ENCODE assay signal across 9 cellular contexts in genomic region chr7:832968-833424, GRCh38. TPM values are rescaled to one million over a fixed set of nuclear protein-coding genes. Genes with fewer than 3 reads are reported as not detected.
DNase-seq lines count a peak whose midpoint lies in the region; ATAC-seq and TF ChIP-seq lines count a peak whose summit lies in the region.
"Had no signal": no experiment of that assay in that cellular context is flagged by ENCODE, and none has a peak within 500 bp of the region (broad histone marks: within the 10 kb centered on the region; RNA-seq: fewer than 3 reads in every experiment).

No MANE protein-coding gene starts in this region.

- peak overlapping the region; percentile 82 for H3K4me3 Mint-ChIP-seq in T-helper 2 cell treated with Interferon-gamma antibody and Interleukin-4, amounts not matched to agents 5 μg/mL and 100 μg/mL, for 36 hours

- no peaks in the 10 kb centered on the region for H3K27me3 ChIP-seq in adrenal gland
- H3K27me3 ChIP-seq in left lung, result no peaks in the 10 kb centered on the region
- no peaks in the 10 kb centered on the region for H3K27me3 ChIP-seq in subcutaneous abdominal adipose tissue (ENCODE audit: control insufficient read depth in 5 of 5, insufficient read depth in 4 of 5, low read length in 5 of 5)

- H3K9ac ChIP-seq in subcutaneous abdominal adipose tissue (ENCODE audit: low read length in 5 of 5), result no peak overlapping the region

- H3K4me3 ChIP-seq in adrenal gland, result no peak overlapping the region
- no peak overlapping the region for H3K4me3 ChIP-seq in left lung
- H3K4me3 ChIP-seq in subcutaneous abdominal adipose tissue (ENCODE audit: low read depth in 1 of 5, low read length in 5 of 5), result peak overlapping the region in 1 of 5 donors; percentile 50

- H3K27ac Mint-ChIP-seq in T-helper 2 cell treated with Interferon-gamma antibody and Interleukin-4, amounts not matched to agents 5 μg/mL and 100 μg/mL, for 36 hours, result peak overlapping the region; percentile 93

- no peak for TF ChIP-seq CTCF in adrenal gland (IDR thresholded peaks at IDR 0.05)
- TF ChIP-seq CTCF in left lung (IDR thresholded peaks at IDR 0.05), result no peak

- 89 to 96% (median 90%) methylated on average over 15 of the region's 15 CpGs for WGBS in adrenal gland, 4 donors

- H3K9me3 Mint-ChIP-seq in T-helper 2 cell treated with Interferon-gamma antibody and Interleukin-4, amounts not matched to agents 5 μg/mL and 100 μg/mL, for 36 hours, result no peaks in the 10 kb centered on the region

- peaks cover 6% of the 10 kb centered on the region for H3K36me3 Mint-ChIP-seq in T-helper 2 cell treated with Interferon-gamma antibody and Interleukin-4, amounts not matched to agents 5 μg/mL and 100 μg/mL, for 36 hours (ENCODE audit: low read depth)

- no peaks in the 10 kb centered on the region for H3K27me3 Mint-ChIP-seq in T-helper 2 cell treated with Interferon-gamma antibody and Interleukin-4, amounts not matched to agents 5 μg/mL and 100 μg/mL, for 36 hours (ENCODE audit: low read depth)

- no peak for ATAC-seq in left lung
- no peak for ATAC-seq in GM19035 (IDR thresholded peaks at IDR 0.05; ENCODE audit: unreplicated experiment)

- H3K27ac ChIP-seq in adrenal gland (peak overlapping the region in 3 of 5 donors; percentile 83 to 90 (median 90)), left lung (peak overlapping the region; percentile 90 to 94), subcutaneous abdominal adipose tissue (ENCODE audit: low read depth, low read length) (peak overlapping the region; percentile 86)

- H3K9me3 ChIP-seq in adrenal gland (replicated peaks in 1 of 3) (no peaks in the 10 kb centered on the region), left lung (no peaks in the 10 kb centered on the region), subcutaneous abdominal adipose tissue (ENCODE audit: control insufficient read depth in 5 of 5, low read length in 5 of 5) (no peaks in the 10 kb centered on the region)

- no peak for DNase-seq in T-helper 2 cell treated with Interferon-gamma antibody and Interleukin-4, amounts not matched to agents 5 μg/mL and 100 μg/mL, for 36 hours (ENCODE audit: low spot score)
- DNase-seq in T-helper 2 cell (no peak), adrenal gland (no peak), left lung (peak in 1 of 2 donors; percentile 5), NCI-H2196 treated with DMSO at 0.1 percent for 48 hours (lab: John Stamatoyannopoulos, UW; ENCODE audit: unreplicated experiment) (no peak), G401 (ENCODE audit: low spot score) (no peak)
- DNase-seq: NCI-H524 treated with DMSO at 0.1 percent for 48 hours had no signal

- peaks cover 17 to 48% of the 10 kb centered on the region in 2 donors for H3K4me1 ChIP-seq in adrenal gland (replicated peaks in 1 of 2)
- H3K4me1 ChIP-seq in left lung, result peaks cover 12 to 50% of the 10 kb centered on the region in 2 donors
- H3K4me1 ChIP-seq in subcutaneous abdominal adipose tissue (ENCODE audit: control insufficient read depth in 5 of 5, insufficient read depth in 5 of 5, low read length in 5 of 5), result peaks cover 20 to 67% (median 43%) of the 10 kb centered on the region in 5 donors

- intact Hi-C loops in adrenal gland (cut with DNase I) (loop anchor here in 1 of 2 donors (5.0 kb wide), 1 partner anchor 34 kb away; no protein-coding TSS in a partner anchor), left lung (cut with DNase I) (no loop called here)

- in situ Hi-C loops in G401 (cut with HindIII; ENCODE audit: low sequenced_read_pairs), result no loop called here

- no peak for TF ChIP-seq POLR2A in adrenal gland (IDR thresholded peaks at IDR 0.05)

- H3K36me3 ChIP-seq in adrenal gland (replicated peaks in 1 of 2), result peaks cover 0 to 6% of the 10 kb centered on the region in 2 donors
- H3K36me3 ChIP-seq in left lung, result peaks cover 0 to 8% of the 10 kb centered on the region in 2 donors
- peaks cover 0 to 22% (median 8%) of the 10 kb centered on the region in 5 donors for H3K36me3 ChIP-seq in subcutaneous abdominal adipose tissue (ENCODE audit: control insufficient read depth in 5 of 5, insufficient read depth in 5 of 5, low read length in 5 of 5)

- H3K4me1 Mint-ChIP-seq in T-helper 2 cell treated with Interferon-gamma antibody and Interleukin-4, amounts not matched to agents 5 μg/mL and 100 μg/mL, for 36 hours (ENCODE audit: low read depth), result peaks cover 30% of the 10 kb centered on the region

RNA-seq across cellular contexts. Expression of gene SUN1, which starts 0.7 kb away (rescaled TPM):
- total RNA-seq in adrenal gland (100 to 1,000 TPM in 4 of 8 donors, 10 to 100 TPM in 4; 79.1 to 122 (median 99.9) TPM), left lung (100 to 1,000 TPM; 101 to 109 TPM)
- polyA plus RNA-seq in adrenal gland, result 100 to 1,000 TPM in 2 of 3 donors, 10 to 100 TPM in 1; 28.7 to 114 (median 105) TPM
- 55.9 and 107 TPM in 2 replicates for total RNA-seq in G401 (2014; rRNA removed; shearing (Covaris generic))

RNA-seq across cellular contexts. Expression of gene GET4, which starts 43.4 kb away (rescaled TPM):
- total RNA-seq in adrenal gland, result 100 to 1,000 TPM in 1 of 8 donors, 10 to 100 TPM in 7; 44.7 to 190 (median 69.1) TPM
- polyA plus RNA-seq in adrenal gland, result 100 to 1,000 TPM in 2 of 3 donors, 10 to 100 TPM in 1; 38.3 to 166 (median 164) TPM
- 10 to 100 TPM; 30.1 to 31.6 TPM for total RNA-seq in left lung
- total RNA-seq in G401 (2014; rRNA removed; shearing (Covaris generic)), result 98.5 and 102 TPM in 2 replicates
